Comparison of ENCODE assay signal across 11 cellular contexts in the genomic region with DNA sequence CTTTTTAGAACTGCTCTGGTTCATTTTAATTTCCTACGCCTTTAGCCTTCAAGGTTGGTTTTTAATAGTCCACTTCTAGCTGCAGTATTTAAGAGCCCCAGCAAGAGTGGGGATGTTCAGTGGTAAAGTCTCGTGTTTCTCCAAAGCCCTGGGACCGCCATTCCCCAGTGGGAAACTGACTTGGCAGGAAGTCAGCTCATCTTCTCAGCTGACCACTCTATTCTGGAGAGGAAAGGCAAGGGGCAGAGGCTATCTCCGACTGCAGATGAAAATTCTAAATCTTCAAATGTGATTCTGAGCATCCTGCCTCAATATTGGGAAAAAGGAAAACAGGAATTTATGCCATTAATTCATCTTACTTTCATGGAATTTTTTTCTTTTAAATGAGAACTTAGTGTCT.
"Had no signal": no experiment of that assay in that cellular context is flagged by ENCODE, and none has a peak within 500 bp of the region (broad histone marks: within the 10 kb centered on the region; RNA-seq: fewer than 3 reads in every experiment).

No MANE protein-coding gene starts in this region.

- DNase-seq: activated CD4-positive, alpha-beta T cell treated with anti-CD3 and anti-CD28 coated beads, Interleukin-2, amount 10 ng/mL, durations not matched to agents 24 days and 14 days; adrenal gland; caudate nucleus; left colon; mucosa of descending colon; pancreas; substantia nigra; trophoblast cell had no signal

- H3K4me3 Mint-ChIP-seq: T-helper 1 cell treated with Interleukin-12 subunit alpha and Interleukin-12 subunit beta and Interleukin-4 antibody, amounts not matched to agents 30 μg/mL and 1 μg/mL, for 36 hours; WTC11 had no signal

- H3K4me1 ChIP-seq: adrenal gland, pancreas had no signal

- H3K36me3 Mint-ChIP-seq: WTC11 had no signal

- H3K9me3 Mint-ChIP-seq: activated CD4-positive, alpha-beta T cell treated with anti-CD3 and anti-CD28 coated beads, Interleukin-2, amount 10 ng/mL, durations not matched to agents 24 days and 14 days; T-helper 1 cell treated with Interleukin-12 subunit alpha and Interleukin-12 subunit beta and Interleukin-4 antibody, amounts not matched to agents 30 μg/mL and 1 μg/mL, for 36 hours; WTC11 had no signal

- H3K27me3 Mint-ChIP-seq: activated CD4-positive, alpha-beta T cell treated with anti-CD3 and anti-CD28 coated beads, Interleukin-2, amount 10 ng/mL, durations not matched to agents 24 days and 14 days had no signal

- H3K36me3 ChIP-seq: adrenal gland, pancreas had no signal

- H3K4me3 ChIP-seq: adrenal gland, mucosa of descending colon, pancreas had no signal

- H3K27ac ChIP-seq: adrenal gland, pancreas had no signal

- H3K27ac Mint-ChIP-seq: T-helper 1 cell treated with Interleukin-12 subunit alpha and Interleukin-12 subunit beta and Interleukin-4 antibody, amounts not matched to agents 30 μg/mL and 1 μg/mL, for 36 hours had no signal

- ATAC-seq: mucosa of descending colon, pancreas, SK-N-SH treated with all-trans-retinoic acid at 6 μM for 48 hours, WTC11 had no signal

- H3K27me3 ChIP-seq: adrenal gland, pancreas had no signal

- H3K9me3 ChIP-seq: adrenal gland, mucosa of descending colon, pancreas had no signal
